In genomic region chr10:83373659-83374058, GRCh38 we compare ENCODE assay signal across 8 cellular contexts.
DNase-seq lines count a peak whose midpoint lies in the region; FAIRE-seq and TF ChIP-seq lines count a peak whose summit lies in the region.

No MANE protein-coding gene starts in this region.

- no peak overlapping the region for H3K4me2 ChIP-seq in neural cell (ENCODE audit: low read length)

- WGBS in ovary, 3 donors, result 71 to 86% (median 84%) methylated on average over 2 of the region's 2 CpGs

- no peaks in the 10 kb centered on the region for H3K79me2 ChIP-seq in neural cell (replicated peaks; ENCODE audit: insufficient read depth, low read length)

- TF ChIP-seq CTCF in neural cell (IDR thresholded peaks at IDR 0.05; ENCODE audit: poor library complexity, severe bottlenecking) (peak; percentile 36), ovary (IDR thresholded peaks at IDR 0.05) (no peak)

- TF ChIP-seq RAD21 in neural cell (conservative IDR thresholded peaks at IDR 0.05), result peak; percentile 30

- FAIRE-seq in GM12891 (lab: Jason Lieb, UNC), result no peak

- H3F3A ChIP-seq in neural cell (ENCODE audit: insufficient read depth, low read length, poor library complexity, severe bottlenecking), result no peaks in the 10 kb centered on the region

- H3K4me1 ChIP-seq in ovary (ENCODE audit: insufficient read depth), result no peaks in the 10 kb centered on the region

- intact Hi-C loops in ovary (cut with DNase I), result no loop called here

- no peak for TF ChIP-seq EP300 in neural cell (conservative IDR thresholded peaks at IDR 0.05; ENCODE audit: poor library complexity, severe bottlenecking)
- TF ChIP-seq EP300 in ovary (IDR thresholded peaks at IDR 0.05), result no peak

- no peak overlapping the region for H3K9ac ChIP-seq in neural cell (ENCODE audit: low read length)

- H3K9me3 ChIP-seq in neural cell (ENCODE audit: low read length) (no peaks in the 10 kb centered on the region), ovary (no peaks in the 10 kb centered on the region)

- no peaks in the 10 kb centered on the region for H3K9me2 ChIP-seq in neural cell (ENCODE audit: insufficient read depth, low read length)

- TF ChIP-seq POLR2A in GM12891 (IDR thresholded peaks at IDR 0.05; ENCODE audit: low read depth, low read length) (no peak), ovary (IDR thresholded peaks at IDR 0.05) (no peak)

- no peak for DNase-seq in GM12891 (ENCODE audit: insufficient read length, low spot score)
- peak; percentile 91 for DNase-seq in NCI-H2171 treated with DMSO at 0.1 percent for 48 hours (lab: John Stamatoyannopoulos, UW)
- peak; percentile 3 for DNase-seq in cerebellar cortex (ENCODE audit: low spot score)
- no peak for DNase-seq in ovary
- DNase-seq in activated CD4-positive, alpha-beta T cell treated with anti-CD3 and anti-CD28 coated beads, Interleukin-2, amount 50 U/mL, for 1 hour, result no peak
- no peak for DNase-seq in NCI-H226
- no peak for DNase-seq in NCI-H146 treated with DMSO at 0.1 percent for 48 hours (lab: John Stamatoyannopoulos, UW; ENCODE audit: unreplicated experiment)

- no peaks in the 10 kb centered on the region for H3K27me3 ChIP-seq in neural cell (ENCODE audit: insufficient read depth, low read depth, low read length)
- no peaks in the 10 kb centered on the region for H3K27me3 ChIP-seq in ovary

- H3K36me3 ChIP-seq in neural cell (ENCODE audit: insufficient read depth, low read length) (no peaks in the 10 kb centered on the region), ovary (no peaks in the 10 kb centered on the region)

- H2AFZ ChIP-seq in neural cell (ENCODE audit: low read depth, low read length), result no peak overlapping the region

- H3K27ac ChIP-seq in neural cell (ENCODE audit: low read length), result no peak overlapping the region
- no peak overlapping the region for H3K27ac ChIP-seq in ovary

- H3K4me3 ChIP-seq in neural cell (ENCODE audit: low read length) (no peak overlapping the region), ovary (no peak overlapping the region)

- H4K20me1 ChIP-seq in neural cell (ENCODE audit: insufficient read depth), result no peaks in the 10 kb centered on the region

TF ChIP-seq in GM12891, 5 proteins besides CTCF, POLR2A, EP300 and RAD21:
- TF ChIP-seq PAX5 (IDR thresholded peaks at IDR 0.05; ENCODE audit: insufficient read depth, low read length, severe bottlenecking) (no peak), SPI1 (IDR thresholded peaks at IDR 0.05; ENCODE audit: low read depth, low read length) (peak; percentile 25; the same call in 1 of the 2 replicates)

TF ChIP-seq in neural cell, 6 proteins besides CTCF, POLR2A, EP300 and RAD21:
- TF ChIP-seq POLR2AphosphoS5 (IDR thresholded peaks at IDR 0.05), result no peak
- no peak for TF ChIP-seq SMC3 (conservative IDR thresholded peaks at IDR 0.05; ENCODE audit: poor library complexity)
- no peak for TF ChIP-seq TAF1 (IDR thresholded peaks at IDR 0.05; ENCODE audit: low read depth)
- TF ChIP-seq REST (IDR thresholded peaks at IDR 0.05; ENCODE audit: borderline replicate concordance), result no peak
- TF ChIP-seq EZH2 (IDR thresholded peaks at IDR 0.05; ENCODE audit: borderline replicate concordance, insufficient read depth, low read length, poor library complexity, severe bottlenecking), result no peak
- TF ChIP-seq MXI1 (conservative IDR thresholded peaks at IDR 0.05; ENCODE audit: poor library complexity, severe bottlenecking), result no peak

Comparison
In these comparisons a context has a peak if more than half of its experiments do, and no peak if none do; other contexts are left out.
1. DNase-seq: peak in NCI-H2171 treated with DMSO at 0.1 percent for 48 hours (single experiment) and cerebellar cortex (single experiment); none in GM12891 (single experiment), ovary (0 of 5), activated CD4-positive, alpha-beta T cell treated with anti-CD3 and anti-CD28 coated beads, Interleukin-2, amount 50 U/mL, for 1 hour (single experiment), NCI-H226 (single experiment) and NCI-H146 treated with DMSO at 0.1 percent for 48 hours (single experiment).